In the genomic region with DNA sequence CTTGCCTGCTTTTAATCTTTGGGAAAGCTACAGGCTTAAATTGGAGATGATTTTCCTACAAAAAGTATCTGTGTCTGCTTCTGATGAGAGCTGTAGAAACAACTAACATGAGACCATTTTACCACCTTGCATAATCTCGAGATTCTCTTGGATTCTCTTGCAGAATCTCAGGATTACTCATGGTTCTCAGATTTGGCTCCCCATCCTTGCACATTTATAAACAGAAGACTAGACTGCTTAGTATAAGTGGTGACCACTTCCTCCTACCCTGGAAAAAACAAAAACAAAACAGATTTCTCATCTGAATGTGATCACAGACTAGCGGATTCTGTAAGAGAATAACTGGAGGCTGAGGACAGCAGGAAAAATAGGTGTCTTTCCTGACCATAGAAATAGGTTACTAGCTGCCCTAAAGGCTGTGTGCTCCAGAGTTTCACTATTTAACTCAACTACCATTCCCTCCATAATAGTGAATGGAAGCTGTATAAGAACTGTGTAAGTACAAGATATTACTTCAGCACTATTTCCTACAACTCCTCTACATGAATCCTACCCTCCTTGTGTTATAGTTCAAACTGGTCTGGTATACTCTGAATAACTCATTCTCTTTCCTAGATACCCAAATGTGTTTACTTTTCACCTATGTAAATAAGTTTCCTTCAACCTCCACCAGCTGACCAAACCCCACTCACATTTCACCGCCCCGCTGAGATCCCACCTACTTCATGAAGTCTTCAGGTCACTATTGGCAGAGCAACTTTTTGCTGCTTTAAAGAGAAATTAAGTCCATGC, we compare ENCODE assay signal across 24 cellular contexts.
DNase-seq lines count a peak whose midpoint lies in the region; ATAC-seq and TF ChIP-seq lines count a peak whose summit lies in the region.
"Had no signal": no experiment of that assay in that cellular context is flagged by ENCODE, and none has a peak within 500 bp of the region (broad histone marks: within the 10 kb centered on the region; RNA-seq: fewer than 3 reads in every experiment).

No MANE protein-coding gene starts in this region.

- no peaks in the 10 kb centered on the region for H3K9me3 Mint-ChIP-seq in endothelial cell (ENCODE audit: unreplicated experiment)
- H3K9me3 Mint-ChIP-seq: activated naive CD8-positive, alpha-beta T cell treated with anti-CD3 and anti-CD28 coated beads, Interleukin-2, amount 50 U/mL, for 24 hours; stimulated activated naive CD8-positive, alpha-beta T cell treated with anti-CD3 and anti-CD28 coated beads, Interleukin-15, amount 100 ng/mL, for 72 hours; T-helper 2 cell treated with Interferon-gamma antibody and Interleukin-4, amounts not matched to agents 5 μg/mL and 100 μg/mL, for 36 hours had no signal

- intact Hi-C loops in right lobe of liver (cut with DNase I), result no loop called here

- H3K27ac ChIP-seq in right lobe of liver, result peak overlapping the region; percentile 63 to 91 (median 86)
- H3K27ac ChIP-seq: esophagus squamous epithelium, tibial artery had no signal

- no peaks in the 10 kb centered on the region for H3K36me3 Mint-ChIP-seq in endothelial cell (ENCODE audit: low read depth, unreplicated experiment)
- H3K36me3 Mint-ChIP-seq: brain; naive thymus-derived CD8-positive, alpha-beta T cell had no signal

- no peaks in the 10 kb centered on the region for H3K27me3 ChIP-seq in right lobe of liver

- peaks cover 0 to 14% (median 3%) of the 10 kb centered on the region in 4 donors for H3K4me1 ChIP-seq in right lobe of liver
- H3K4me1 ChIP-seq: esophagus squamous epithelium, tibial artery had no signal

- TF ChIP-seq CTCF in right lobe of liver (IDR thresholded peaks at IDR 0.05), result no peak
- no peak for TF ChIP-seq CTCF in endothelial cell (IDR thresholded peaks at IDR 0.05; ENCODE audit: unreplicated experiment)

- no peak overlapping the region for H3K4me3 Mint-ChIP-seq in endothelial cell (ENCODE audit: unreplicated experiment)
- H3K4me3 Mint-ChIP-seq: activated naive CD8-positive, alpha-beta T cell treated with anti-CD3 and anti-CD28 coated beads, Interleukin-2, amount 50 U/mL, for 24 hours; brain; H9; naive thymus-derived CD8-positive, alpha-beta T cell; stimulated activated naive CD8-positive, alpha-beta T cell treated with anti-CD3 and anti-CD28 coated beads, Interleukin-15, amount 100 ng/mL, for 72 hours; T-helper 2 cell treated with Interferon-gamma antibody and Interleukin-4, amounts not matched to agents 5 μg/mL and 100 μg/mL, for 36 hours had no signal

- H3K27me3 Mint-ChIP-seq in endothelial cell (ENCODE audit: unreplicated experiment), result no peaks in the 10 kb centered on the region

- H3K9me3 ChIP-seq in right lobe of liver, result no peaks in the 10 kb centered on the region
- H3K9me3 ChIP-seq: esophagus squamous epithelium, tibial artery had no signal

- H3K4me3 ChIP-seq in right lobe of liver, result no peak overlapping the region
- H3K4me3 ChIP-seq: esophagus squamous epithelium, tibial artery had no signal

- TF ChIP-seq POLR2A in right lobe of liver (IDR thresholded peaks at IDR 0.05), result no peak

- H3K4me1 Mint-ChIP-seq in endothelial cell (ENCODE audit: unreplicated experiment), result peaks cover 3% of the 10 kb centered on the region
- H3K4me1 Mint-ChIP-seq: activated naive CD8-positive, alpha-beta T cell treated with anti-CD3 and anti-CD28 coated beads, Interleukin-2, amount 50 U/mL, for 24 hours; brain; naive thymus-derived CD8-positive, alpha-beta T cell; stimulated activated naive CD8-positive, alpha-beta T cell treated with anti-CD3 and anti-CD28 coated beads, Interleukin-15, amount 100 ng/mL, for 72 hours had no signal

- H3K36me3 ChIP-seq in right lobe of liver, result no peaks in the 10 kb centered on the region
- H3K36me3 ChIP-seq: esophagus squamous epithelium, tibial artery had no signal

- ATAC-seq in right lobe of liver, result peak; percentile 58 to 67 (median 62)
- ATAC-seq: activated naive CD8-positive, alpha-beta T cell treated with anti-CD3 and anti-CD28 coated beads, Interleukin-2, amount 50 U/mL, for 24 hours; naive thymus-derived CD8-positive, alpha-beta T cell; right cardiac atrium; SK-N-SH treated with all-trans-retinoic acid at 6 μM for 48 hours; stimulated activated naive CD8-positive, alpha-beta T cell treated with anti-CD3 and anti-CD28 coated beads, Interleukin-15, amount 100 ng/mL, for 72 hours had no signal

- DNase-seq in DMS53 treated with DMSO at 0.1 percent for 48 hours (lab: John Stamatoyannopoulos, UW; ENCODE audit: unreplicated experiment) (peak; percentile 14), HuH-7 (ENCODE audit: low spot score) (peak; percentile 13), amniotic epithelial cell (ENCODE audit: low read depth) (peak; percentile 22), right lobe of liver (no peak), endothelial cell (ENCODE audit: low spot score) (no peak), NCI-H2171 treated with DMSO at 0.1 percent for 48 hours (lab: John Stamatoyannopoulos, UW) (no peak), SKM-1 (lab: John Stamatoyannopoulos, UW; ENCODE audit: unreplicated experiment) (no peak), EL (no peak)
- DNase-seq: activated CD4-positive, alpha-beta T cell treated with anti-CD3 and anti-CD28 coated beads, Interleukin-2, amount 50 U/mL, for 4 hours; activated CD8-positive, alpha-beta memory T cell treated with anti-CD3 and anti-CD28 coated beads, Interleukin-2, amount 50 U/mL, for 48 hours; activated effector memory CD4-positive, alpha-beta T cell treated with Interleukin-2 at 50 U/mL for 16 hours; activated naive CD8-positive, alpha-beta T cell treated with anti-CD3 and anti-CD28 coated beads, Interleukin-2, amount 50 U/mL, for 24 hours; AML-193; effector memory CD4-positive, alpha-beta T cell; esophagus squamous epithelium; H9; naive thymus-derived CD8-positive, alpha-beta T cell; right cardiac atrium; RPMI8226; stimulated activated naive CD8-positive, alpha-beta T cell treated with anti-CD3 and anti-CD28 coated beads, Interleukin-15, amount 100 ng/mL, for 72 hours; tibial artery had no signal

- H3K27ac Mint-ChIP-seq in endothelial cell (ENCODE audit: unreplicated experiment), result no peak overlapping the region
- H3K27ac Mint-ChIP-seq: activated naive CD8-positive, alpha-beta T cell treated with anti-CD3 and anti-CD28 coated beads, Interleukin-2, amount 50 U/mL, for 24 hours; brain; H9; naive thymus-derived CD8-positive, alpha-beta T cell; stimulated activated naive CD8-positive, alpha-beta T cell treated with anti-CD3 and anti-CD28 coated beads, Interleukin-15, amount 100 ng/mL, for 72 hours; T-helper 2 cell treated with Interferon-gamma antibody and Interleukin-4, amounts not matched to agents 5 μg/mL and 100 μg/mL, for 36 hours had no signal

- 56% methylated on average over 4 of the region's 4 CpGs for WGBS in right lobe of liver (ENCODE audit: insufficient coverage, low coverage, low lambda C conversion rate, missing lambda C conversion rate)

Comparison
In these comparisons a context has a peak if more than half of its experiments do, and no peak if none do; other contexts are left out.
1. DNase-seq: peak in DMS53 treated with DMSO at 0.1 percent for 48 hours (single experiment), HuH-7 (single experiment) and amniotic epithelial cell (single experiment); none in right lobe of liver (0 of 3), endothelial cell (single experiment), NCI-H2171 treated with DMSO at 0.1 percent for 48 hours (single experiment), SKM-1 (single experiment) and EL (single experiment).